ENCODE assay signal across 8 cellular contexts in genomic region chr6:89597988-89598387, GRCh38. TPM values are rescaled to one million over a fixed set of nuclear protein-coding genes. Genes with fewer than 3 reads are reported as not detected.
DNase-seq lines count a peak whose midpoint lies in the region; ATAC-seq, FAIRE-seq and TF ChIP-seq lines count a peak whose summit lies in the region.

No MANE protein-coding gene starts in this region.

- no peak for TF ChIP-seq EP300 in stomach (IDR thresholded peaks at IDR 0.05)

- no peaks in the 10 kb centered on the region for H3K9me3 ChIP-seq in stomach

- WGBS in stomach, 5 donors = 20 to 50% (median 27%) methylated on average over 3 of the region's 3 CpGs

- no peak for TF ChIP-seq CTCF in stomach (IDR thresholded peaks at IDR 0.05)

- peaks cover 13 to 27% of the 10 kb centered on the region in 2 donors for H3K36me3 Mint-ChIP-seq in activated naive CD4-positive, alpha-beta T cell treated with anti-CD3 and anti-CD28 coated beads, Interleukin-2, amount 50 U/mL, for 72 hours
- H3K36me3 Mint-ChIP-seq in stimulated activated naive B cell treated with anti-CD40 and anti-IgM and Interleukin-4, amounts not matched to agents 10 μg/mL and 1 μg/mL and 100 μg/mL, for 72 hours = peaks cover 13 to 21% of the 10 kb centered on the region in 2 donors

- DNase-seq in COR-L47 (lab: John Stamatoyannopoulos, UW) (peak; percentile 20), HK-2 (ENCODE audit: unreplicated experiment) (peak; percentile 22), RPMI7951 (ENCODE audit: low read depth) (peak; percentile 21), frontal cortex (ENCODE audit: low spot score in 2 of 2) (peak; percentile 10 to 22), stomach (no peak)
- no peak for DNase-seq in activated T-cell treated with anti-CD3 and anti-CD28 coated beads, Interleukin-2, amount 50 U/mL, for 1 hour
- no peak for DNase-seq in activated naive CD4-positive, alpha-beta T cell treated with anti-CD3 and anti-CD28 coated beads, Interleukin-2, amount 50 U/mL, for 72 hours (ENCODE audit: low spot score in 2 of 2)
- no peak for DNase-seq in stimulated activated naive B cell treated with anti-CD40 and anti-IgM and Interleukin-4, amounts not matched to agents 10 μg/mL and 1 μg/mL and 100 μg/mL, for 72 hours

- no peaks in the 10 kb centered on the region for H3K27me3 ChIP-seq in stomach

- no peak for FAIRE-seq in frontal cortex (lab: Jason Lieb, UNC)

- H3K4me1 Mint-ChIP-seq in stimulated activated naive B cell treated with anti-CD40 and anti-IgM and Interleukin-4, amounts not matched to agents 10 μg/mL and 1 μg/mL and 100 μg/mL, for 72 hours = peaks cover 41 to 53% of the 10 kb centered on the region in 2 donors

- ATAC-seq in activated naive CD4-positive, alpha-beta T cell treated with anti-CD3 and anti-CD28 coated beads, Interleukin-2, amount 50 U/mL, for 72 hours = no peak
- ATAC-seq in stimulated activated naive B cell treated with anti-CD40 and anti-IgM and Interleukin-4, amounts not matched to agents 10 μg/mL and 1 μg/mL and 100 μg/mL, for 72 hours (replicated peaks) = no peak

- no peaks in the 10 kb centered on the region for H3K27me3 Mint-ChIP-seq in stimulated activated naive B cell treated with anti-CD40 and anti-IgM and Interleukin-4, amounts not matched to agents 10 μg/mL and 1 μg/mL and 100 μg/mL, for 72 hours

- no peaks in the 10 kb centered on the region for H3K36me3 ChIP-seq in stomach

- H3K27ac Mint-ChIP-seq in activated naive CD4-positive, alpha-beta T cell treated with anti-CD3 and anti-CD28 coated beads, Interleukin-2, amount 50 U/mL, for 72 hours = no peak overlapping the region
- H3K27ac Mint-ChIP-seq in stimulated activated naive B cell treated with anti-CD40 and anti-IgM and Interleukin-4, amounts not matched to agents 10 μg/mL and 1 μg/mL and 100 μg/mL, for 72 hours = no peak overlapping the region

- no peak overlapping the region for H3K4me3 Mint-ChIP-seq in stimulated activated naive B cell treated with anti-CD40 and anti-IgM and Interleukin-4, amounts not matched to agents 10 μg/mL and 1 μg/mL and 100 μg/mL, for 72 hours

- no peak overlapping the region for H3K4me3 ChIP-seq in stomach

- H3K9me3 Mint-ChIP-seq in activated naive CD4-positive, alpha-beta T cell treated with anti-CD3 and anti-CD28 coated beads, Interleukin-2, amount 50 U/mL, for 72 hours = peaks cover 11 to 18% of the 10 kb centered on the region in 2 donors
- H3K9me3 Mint-ChIP-seq in stimulated activated naive B cell treated with anti-CD40 and anti-IgM and Interleukin-4, amounts not matched to agents 10 μg/mL and 1 μg/mL and 100 μg/mL, for 72 hours = peaks cover 4% of the 10 kb centered on the region in 2 donors

- intact Hi-C loops in stomach (cut with DNase I; ENCODE audit: low total_unique reads) = no loop called here

- TF ChIP-seq POLR2A in stomach (IDR thresholded peaks at IDR 0.05) = no peak

- H3K4me1 ChIP-seq in stomach = no peaks in the 10 kb centered on the region

- H3K27ac ChIP-seq in stomach = no peak overlapping the region

RNA-seq across cellular contexts. Expression of gene LYRM2, which starts 40.6 kb away (rescaled TPM):
- 24.5 and 29.1 TPM in 2 replicates for total RNA-seq in RPMI7951 (2014; rRNA removed; shearing (Covaris generic))
- total RNA-seq in frontal cortex = 24.1 TPM
- total RNA-seq in stomach = 10 to 100 TPM in 2 of 5 donors, 1 to 10 TPM in 3; 1.4 to 17.1 (median 7.6) TPM
- 10 to 100 TPM; 12.5 to 26.7 (median 16.1) TPM for polyA plus RNA-seq in stomach
- total RNA-seq in activated naive CD4-positive, alpha-beta T cell treated with anti-CD3 and anti-CD28 coated beads, Interleukin-2, amount 50 U/mL, for 72 hours = 10 to 100 TPM; 17.3 to 21.5 TPM

Comparison
In these comparisons a context has a peak if more than half of its experiments do, and no peak if none do; other contexts are left out.
1. DNase-seq: peak in COR-L47 (single experiment), HK-2 (single experiment), RPMI7951 (single experiment) and frontal cortex (2 of 2); none in stomach (single experiment), activated T-cell treated with anti-CD3 and anti-CD28 coated beads, Interleukin-2, amount 50 U/mL, for 1 hour (single experiment), activated naive CD4-positive, alpha-beta T cell treated with anti-CD3 and anti-CD28 coated beads, Interleukin-2, amount 50 U/mL, for 72 hours (0 of 2) and stimulated activated naive B cell treated with anti-CD40 and anti-IgM and Interleukin-4, amounts not matched to agents 10 μg/mL and 1 μg/mL and 100 μg/mL, for 72 hours (single experiment).